In genomic region chr19:7605490-7606222, GRCh38 we compare ENCODE assay signal across 1 cellular context.
A peak's percentile ranks its signal among the peaks of the same experiment; 100 is the strongest.
TF ChIP-seq lines count a peak whose summit lies in the region.

No MANE protein-coding gene starts in this region.

TF ChIP-seq in GM12878, 131 proteins besides CTCF, POLR2A, EP300 and RAD21:
- TF ChIP-seq, protein P1, sequence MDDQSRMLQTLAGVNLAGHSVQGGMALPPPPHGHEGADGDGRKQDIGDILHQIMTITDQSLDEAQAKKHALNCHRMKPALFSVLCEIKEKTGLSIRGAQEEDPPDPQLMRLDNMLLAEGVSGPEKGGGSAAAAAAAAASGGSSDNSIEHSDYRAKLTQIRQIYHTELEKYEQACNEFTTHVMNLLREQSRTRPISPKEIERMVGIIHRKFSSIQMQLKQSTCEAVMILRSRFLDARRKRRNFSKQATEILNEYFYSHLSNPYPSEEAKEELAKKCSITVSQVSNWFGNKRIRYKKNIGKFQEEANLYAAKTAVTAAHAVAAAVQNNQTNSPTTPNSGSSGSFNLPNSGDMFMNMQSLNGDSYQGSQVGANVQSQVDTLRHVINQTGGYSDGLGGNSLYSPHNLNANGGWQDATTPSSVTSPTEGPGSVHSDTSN (IDR thresholded peaks at IDR 0.05; ENCODE audit: insufficient replicate concordance, low read depth, low read length), result peak; percentile 82
- TF ChIP-seq ZBTB33 (IDR thresholded peaks at IDR 0.05) (peak; percentile 78; the same call in 1 of the 2 replicates), YY1 (IDR thresholded peaks at IDR 0.05; ENCODE audit: low read depth, low read length) (no peak)
- TF ChIP-seq, protein P2, sequence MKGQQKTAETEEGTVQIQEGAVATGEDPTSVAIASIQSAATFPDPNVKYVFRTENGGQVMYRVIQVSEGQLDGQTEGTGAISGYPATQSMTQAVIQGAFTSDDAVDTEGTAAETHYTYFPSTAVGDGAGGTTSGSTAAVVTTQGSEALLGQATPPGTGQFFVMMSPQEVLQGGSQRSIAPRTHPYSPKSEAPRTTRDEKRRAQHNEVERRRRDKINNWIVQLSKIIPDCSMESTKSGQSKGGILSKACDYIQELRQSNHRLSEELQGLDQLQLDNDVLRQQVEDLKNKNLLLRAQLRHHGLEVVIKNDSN (IDR thresholded peaks at IDR 0.05; ENCODE audit: borderline replicate concordance, extremely low read length, insufficient read depth, low read depth, low read length), result no peak
- TF ChIP-seq, protein P3, sequence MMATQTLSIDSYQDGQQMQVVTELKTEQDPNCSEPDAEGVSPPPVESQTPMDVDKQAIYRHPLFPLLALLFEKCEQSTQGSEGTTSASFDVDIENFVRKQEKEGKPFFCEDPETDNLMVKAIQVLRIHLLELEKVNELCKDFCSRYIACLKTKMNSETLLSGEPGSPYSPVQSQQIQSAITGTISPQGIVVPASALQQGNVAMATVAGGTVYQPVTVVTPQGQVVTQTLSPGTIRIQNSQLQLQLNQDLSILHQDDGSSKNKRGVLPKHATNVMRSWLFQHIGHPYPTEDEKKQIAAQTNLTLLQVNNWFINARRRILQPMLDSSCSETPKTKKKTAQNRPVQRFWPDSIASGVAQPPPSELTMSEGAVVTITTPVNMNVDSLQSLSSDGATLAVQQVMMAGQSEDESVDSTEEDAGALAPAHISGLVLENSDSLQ (IDR thresholded peaks at IDR 0.05), result peak; percentile 96
